Comparison of ENCODE assay signal across 8 cellular contexts in the genomic region with DNA sequence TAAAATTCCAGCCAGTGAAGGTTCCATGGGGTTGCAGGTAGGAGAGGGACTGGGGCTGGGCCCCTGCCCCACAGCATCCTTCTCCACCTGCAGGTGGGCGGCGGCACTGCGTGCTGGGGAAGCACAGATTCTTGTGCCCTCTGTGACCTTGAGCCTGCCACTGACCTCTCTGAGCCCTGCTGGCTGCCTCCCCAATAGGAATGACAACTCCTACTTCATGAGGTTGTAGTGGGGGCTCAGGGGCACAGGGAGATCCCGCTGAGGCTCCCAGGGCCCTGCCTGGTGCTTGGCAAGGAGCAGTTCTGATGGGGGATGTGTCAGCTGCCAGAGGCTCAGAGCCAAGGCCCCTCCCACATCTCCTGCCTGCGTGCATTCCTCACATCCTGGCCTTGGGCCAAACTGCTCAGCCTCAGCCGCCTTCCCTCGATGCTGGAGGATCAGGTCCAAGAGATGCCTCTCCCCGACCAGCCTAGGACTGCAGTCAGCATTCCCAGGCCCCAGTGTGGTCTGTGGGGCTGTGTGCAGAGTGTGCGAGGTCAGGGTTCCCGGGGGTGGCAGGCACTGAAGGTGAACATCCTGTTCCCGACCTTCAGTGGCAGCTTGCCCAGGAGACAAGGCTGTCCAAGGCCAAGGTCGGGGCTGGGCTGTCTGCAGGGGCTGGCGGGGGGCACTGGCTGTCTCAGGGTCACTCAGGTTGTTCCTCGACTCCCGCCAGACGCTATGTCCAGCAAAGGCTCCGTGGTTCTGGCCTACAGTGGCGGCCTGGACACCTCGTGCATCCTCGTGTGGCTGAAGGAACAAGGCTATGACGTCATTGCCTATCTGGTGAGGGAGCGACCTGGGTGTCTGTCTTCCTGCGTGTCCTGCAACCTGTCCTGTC. TPM values are rescaled to one million over a fixed set of nuclear protein-coding genes. Genes with fewer than 3 reads are reported as not detected.
DNase-seq lines count a peak whose midpoint lies in the region; ATAC-seq, FAIRE-seq and TF ChIP-seq lines count a peak whose summit lies in the region.

No MANE protein-coding gene starts in this region.

- H3K4me3 ChIP-seq in A673 (ENCODE audit: low read depth, low read length, poor library complexity, severe bottlenecking): no peak overlapping the region
- H3K4me3 ChIP-seq in small intestine (ENCODE audit: low read depth in 1 of 2, low read length in 2 of 2): no peak overlapping the region

- H3K9me3 ChIP-seq in A673 (ENCODE audit: low read depth, low read length, poor library complexity, severe bottlenecking): no peaks in the 10 kb centered on the region
- no peaks in the 10 kb centered on the region for H3K9me3 ChIP-seq in small intestine (ENCODE audit: control insufficient read depth, low read depth)

- BruUV-seq in A673 (replicated peaks; lab: Mats Ljungman, UMichigan): no TSS peak

- WGBS in small intestine, 3 donors: 10 to 28% (median 23%) methylated on average over 23 of the region's 23 CpGs

- TF ChIP-seq CTCF in A673 (conservative IDR thresholded peaks at IDR 0.05; ENCODE audit: low read depth, low read length): peak; percentile 72
- TF ChIP-seq CTCF in GM13977 (IDR thresholded peaks at IDR 0.05; ENCODE audit: extremely low read depth, insufficient read depth, missing control alignments): peak; percentile 19

- ATAC-seq in left ventricle myocardium superior (peak; percentile 75), GM18907 (IDR thresholded peaks at IDR 0.05; ENCODE audit: unreplicated experiment) (no peak)

- intact Hi-C loops in A673 (cut with micrococcal nuclease; ENCODE audit: unreplicated experiment) (no loop called here), left ventricle myocardium superior (cut with micrococcal nuclease) (no loop called here)

- in situ Hi-C loops in GM13977 (cut with MboI; ENCODE audit: low pct_unique_long_range_greater_than_20kb, low sequenced_read_pairs, unreplicated experiment): loop anchor here (10.0 kb wide), 1 partner anchor 233 kb away; no protein-coding TSS in a partner anchor

- H3K4me1 ChIP-seq in A673 (ENCODE audit: insufficient read depth, low read length, poor library complexity, severe bottlenecking) (peaks cover 23% of the 10 kb centered on the region), small intestine (ENCODE audit: control insufficient read depth in 2 of 2, insufficient read depth in 1 of 2, low read depth in 1 of 2, low read length in 1 of 2) (peaks cover 8 to 11% of the 10 kb centered on the region in 2 donors)

- H3K36me3 ChIP-seq in A673 (ENCODE audit: insufficient read depth, low read length, poor library complexity, severe bottlenecking) (no peaks in the 10 kb centered on the region), small intestine (ENCODE audit: control insufficient read depth in 2 of 2, insufficient read depth in 2 of 2, low read length in 2 of 2) (no peaks in the 10 kb centered on the region)

- H3K27ac ChIP-seq in A673 (ENCODE audit: low read depth, low read length, poor library complexity, severe bottlenecking) (no peak overlapping the region), small intestine (ENCODE audit: low read depth in 1 of 2, low read length in 1 of 2) (peak overlapping the region; percentile 37 to 62)

- H3K27me3 ChIP-seq in A673 (replicated peaks; ENCODE audit: insufficient read depth, low read depth, low read length, poor library complexity) (no peaks in the 10 kb centered on the region), small intestine (ENCODE audit: control insufficient read depth in 2 of 2, insufficient read depth in 2 of 2, low read length in 2 of 2) (no peaks in the 10 kb centered on the region)

- no peak for FAIRE-seq in small intestine (lab: Jason Lieb, UNC)

- CTCF ChIA-PET in A673 (lab: Charles Lee): interaction anchor here (0.6 kb wide), 1 partner anchor 511 kb away, joined by 5 read pairs; no protein-coding TSS in a partner anchor

- DNase-seq in A673 (ENCODE audit: low spot score): peak; percentile 93
- no peak for DNase-seq in GM13977 (ENCODE audit: low spot score)
- peak; percentile 91 for DNase-seq in NCI-H2196 (lab: John Stamatoyannopoulos, UW; ENCODE audit: unreplicated experiment)
- DNase-seq in amniotic stem cell (lab: John Stamatoyannopoulos, UW): peak; percentile 70
- peak; percentile 90 for DNase-seq in left ventricle myocardium superior
- DNase-seq in small intestine: peak; percentile 93
- DNase-seq in T-helper 9 cell: no peak

- POLR2A ChIA-PET in A673 (lab: Charles Lee; ENCODE audit: low non-redundant PET): no interaction called here

RNA-seq across cellular contexts. Expression of gene ASS1, which starts 7.0 kb away (rescaled TPM):
- 5.8 and 14.4 TPM in 2 replicates for total RNA-seq in A673 (2021)
- 65.5 TPM for total RNA-seq in left ventricle myocardium superior
- polyA plus RNA-seq in small intestine: 100 to 1,000 TPM; 295 to 435 (median 381) TPM

Comparison
In these comparisons a context has a peak if more than half of its experiments do, and no peak if none do; other contexts are left out.
1. DNase-seq: peak in A673 (single experiment), NCI-H2196 (single experiment), amniotic stem cell (single experiment), left ventricle myocardium superior (single experiment) and small intestine (single experiment); none in GM13977 (single experiment) and T-helper 9 cell (single experiment).